Comparison of ENCODE assay signal across 17 cellular contexts in genomic region chr1:84715620-84716019, GRCh38. TPM values are rescaled to one million over a fixed set of nuclear protein-coding genes. Genes with fewer than 3 reads are reported as not detected.
DNase-seq lines count a peak whose midpoint lies in the region; ATAC-seq and TF ChIP-seq lines count a peak whose summit lies in the region.
"Had no signal": no experiment of that assay in that cellular context is flagged by ENCODE, and none has a peak within 500 bp of the region (broad histone marks: within the 10 kb centered on the region; RNA-seq: fewer than 3 reads in every experiment).

No MANE protein-coding gene starts in this region.

- peak overlapping the region; percentile 61 for H3K4me3 Mint-ChIP-seq in glutamatergic neuron (ENCODE audit: unreplicated experiment)
- H3K4me3 Mint-ChIP-seq: natural killer cell, T-cell had no signal

- H3K36me3 Mint-ChIP-seq in glutamatergic neuron (ENCODE audit: unreplicated experiment), result no peaks in the 10 kb centered on the region
- H3K36me3 Mint-ChIP-seq: natural killer cell, T-cell had no signal

- no peak for TF ChIP-seq POLR2A in prostate gland (IDR thresholded peaks at IDR 0.05)
- no peak for TF ChIP-seq POLR2A in esophagus squamous epithelium (IDR thresholded peaks at IDR 0.05)

- H3K27ac ChIP-seq in prostate gland, result no peak overlapping the region
- no peak overlapping the region for H3K27ac ChIP-seq in esophagus squamous epithelium
- H3K27ac ChIP-seq: ascending aorta had no signal

- DNase-seq in DMS79 treated with DMSO at 0.1 percent for 48 hours (lab: John Stamatoyannopoulos, UW) (peak; percentile 25), NCI-H1436 treated with DMSO at 0.1 percent for 48 hours (lab: John Stamatoyannopoulos, UW) (peak; percentile 86), NCI-H774 (lab: John Stamatoyannopoulos, UW) (peak; percentile 6), glutamatergic neuron (peak; percentile 35), prostate gland (ENCODE audit: low spot score) (no peak), esophagus squamous epithelium (lab: John Stamatoyannopoulos, UW) (no peak)
- no peak for DNase-seq in activated CD8-positive, alpha-beta memory T cell treated with anti-CD3 and anti-CD28 coated beads, Interleukin-2, amount 50 U/mL, for 48 hours
- DNase-seq: activated gamma-delta T cell, cortex of kidney, natural killer cell, NCI-H226, RPMI8226, T-cell had no signal

- H3K27me3 Mint-ChIP-seq in glutamatergic neuron (ENCODE audit: unreplicated experiment), result peaks cover 2% of the 10 kb centered on the region

- 75% methylated on average over 2 of the region's 2 CpGs for WGBS in prostate gland
- WGBS in esophagus squamous epithelium, 2 donors, result 79 to 82% methylated on average over 2 of the region's 2 CpGs

- H3K4me1 Mint-ChIP-seq in glutamatergic neuron (ENCODE audit: low read depth, unreplicated experiment), result peaks cover 14% of the 10 kb centered on the region
- H3K4me1 Mint-ChIP-seq: natural killer cell, T-cell had no signal

- H3K4me3 ChIP-seq in prostate gland, result no peak overlapping the region
- H3K4me3 ChIP-seq in esophagus squamous epithelium, result no peak overlapping the region
- H3K4me3 ChIP-seq: ascending aorta, lung had no signal

- no peak for TF ChIP-seq CTCF in glutamatergic neuron (IDR thresholded peaks at IDR 0.05; ENCODE audit: partially characterized antibody, unreplicated experiment)
- TF ChIP-seq CTCF in prostate gland (IDR thresholded peaks at IDR 0.05), result no peak
- no peak for TF ChIP-seq CTCF in esophagus squamous epithelium (IDR thresholded peaks at IDR 0.05)

- H3K27me3 ChIP-seq in prostate gland (replicated peaks; ENCODE audit: insufficient read depth) (no peaks in the 10 kb centered on the region), esophagus squamous epithelium (no peaks in the 10 kb centered on the region)
- H3K27me3 ChIP-seq: ascending aorta had no signal

- H3K9me3 ChIP-seq in prostate gland (no peaks in the 10 kb centered on the region), esophagus squamous epithelium (no peaks in the 10 kb centered on the region)
- H3K9me3 ChIP-seq: ascending aorta had no signal

- H3K36me3 ChIP-seq in prostate gland (no peaks in the 10 kb centered on the region), esophagus squamous epithelium (no peaks in the 10 kb centered on the region)
- H3K36me3 ChIP-seq: ascending aorta had no signal

- H3K4me1 ChIP-seq in prostate gland (replicated peaks), result no peaks in the 10 kb centered on the region
- H3K4me1 ChIP-seq in esophagus squamous epithelium, result peaks cover 0 to 8% (median 3%) of the 10 kb centered on the region in 3 donors

- peak overlapping the region; percentile 45 for H3K27ac Mint-ChIP-seq in glutamatergic neuron (ENCODE audit: unreplicated experiment)
- H3K27ac Mint-ChIP-seq: natural killer cell, T-cell had no signal

- intact Hi-C loops in prostate gland (cut with DNase I), result no loop called here
- intact Hi-C loops in esophagus squamous epithelium (cut with DNase I), result no loop called here

- no peak for ATAC-seq in GM19397 (IDR thresholded peaks at IDR 0.05; ENCODE audit: unreplicated experiment)
- ATAC-seq: activated CD4-positive, CD25-positive, alpha-beta regulatory T cell treated with anti-CD3 and anti-CD28 coated beads, Interleukin-2, amount 50 U/mL, for 24 hours; natural killer cell had no signal

- H3K9me3 Mint-ChIP-seq in glutamatergic neuron (ENCODE audit: unreplicated experiment), result no peaks in the 10 kb centered on the region
- H3K9me3 Mint-ChIP-seq: natural killer cell, T-cell had no signal

RNA-seq across cellular contexts. Expression of gene SSX2IP, which starts 25.4 kb away (rescaled TPM):
- total RNA-seq in glutamatergic neuron (ENCODE audit: unreplicated experiment) (16.0 TPM), prostate gland (10 to 100 TPM; 10.7 to 25.2 TPM), esophagus squamous epithelium (10 to 100 TPM in 1 of 4 donors, 1 to 10 TPM in 3; 6.5 to 13.4 (median 8.6) TPM)

Comparison
In these comparisons a context has a peak if more than half of its experiments do, and no peak if none do; other contexts are left out.
1. DNase-seq: peak in DMS79 treated with DMSO at 0.1 percent for 48 hours (single experiment), NCI-H1436 treated with DMSO at 0.1 percent for 48 hours (single experiment), NCI-H774 (single experiment) and glutamatergic neuron (single experiment); none in prostate gland (single experiment), esophagus squamous epithelium (single experiment) and activated CD8-positive, alpha-beta memory T cell treated with anti-CD3 and anti-CD28 coated beads, Interleukin-2, amount 50 U/mL, for 48 hours (single experiment).